Comparison of ENCODE assay signal across 1 cellular context in the genomic region with DNA sequence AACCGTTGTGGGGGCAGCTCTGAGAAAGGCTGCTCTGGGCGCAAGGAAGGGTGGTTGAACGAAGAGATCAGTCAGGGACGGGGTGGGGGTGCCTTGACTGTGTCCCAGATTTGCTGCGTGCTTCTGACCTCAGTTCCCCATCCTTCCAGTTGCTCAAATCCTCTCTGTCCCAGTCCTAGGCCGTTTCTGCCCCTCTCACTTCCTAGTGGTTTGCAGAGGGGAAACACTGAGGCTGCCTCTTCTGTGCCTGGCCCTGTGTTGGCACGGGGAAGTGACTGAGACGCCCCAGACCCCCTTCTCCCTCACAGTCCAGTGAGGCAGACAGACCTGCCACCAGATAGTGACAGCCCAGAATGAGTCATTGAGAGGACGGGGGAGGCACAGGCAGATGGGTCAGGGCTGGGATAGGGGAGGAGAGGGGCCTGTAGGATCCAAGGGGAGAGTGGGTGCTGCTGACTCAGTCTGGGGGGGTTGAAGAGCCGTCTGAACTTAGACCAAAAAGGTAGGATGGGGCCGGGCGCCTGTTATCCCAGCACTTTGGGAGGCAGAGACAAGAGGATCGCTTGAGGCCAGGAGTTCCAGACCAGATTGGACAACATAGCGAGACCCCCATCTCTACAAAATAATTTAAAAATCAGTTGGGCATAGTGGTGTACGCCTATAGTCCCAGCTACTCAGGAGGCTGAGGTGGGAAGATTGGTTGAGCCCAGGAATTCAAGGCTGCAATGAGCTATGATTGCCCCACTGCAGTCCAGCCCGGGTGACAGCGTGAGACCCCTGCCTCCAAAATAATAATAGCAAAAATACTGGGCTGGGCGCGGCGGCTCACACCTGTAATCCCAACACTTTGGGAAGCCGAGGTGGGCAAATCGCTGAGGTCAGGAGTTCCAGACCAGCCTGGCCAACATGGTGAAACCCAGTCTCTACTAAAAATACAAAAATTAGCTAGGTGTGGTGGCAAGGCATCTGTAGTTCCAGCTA.
TF ChIP-seq lines count a peak whose summit lies in the region.

No MANE protein-coding gene starts in this region.

TF ChIP-seq in A549, 52 proteins besides CTCF, POLR2A, EP300 and RAD21:
- TF ChIP-seq RNF2 (IDR thresholded peaks at IDR 0.05; ENCODE audit: borderline replicate concordance, low read depth) (no peak), HOXB5 (CRISPR knock-in tag; IDR thresholded peaks at IDR 0.05) (0 out of 2 replicates have a peak, but pooled peaks have one; percentile 7), FOSL2 (IDR thresholded peaks at IDR 0.05) (no peak), FOSL2 (CRISPR knock-in tag; IDR thresholded peaks at IDR 0.05) (peak; percentile 62), FOSB (CRISPR knock-in tag; IDR thresholded peaks at IDR 0.05) (no peak)
TF ChIP-seq in A549: peak in this region for 2.
